In the genomic region with DNA sequence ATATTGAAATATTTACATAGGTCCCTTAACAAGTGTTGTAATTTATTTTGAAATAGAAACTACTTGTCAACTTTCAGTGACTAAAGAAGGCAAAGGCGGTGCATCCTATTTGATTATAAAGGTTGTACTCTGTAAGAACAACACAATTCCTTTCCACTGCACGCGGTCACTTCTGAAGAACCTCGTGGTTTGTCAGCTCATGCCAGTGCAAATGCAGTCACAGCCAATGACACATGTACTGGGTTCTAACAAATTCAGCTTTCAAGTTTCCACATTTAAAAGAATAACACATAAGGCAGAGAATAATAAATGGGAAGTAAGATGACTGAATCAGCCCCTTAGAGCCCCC, we compare ENCODE assay signal across 10 cellular contexts. TPM values are rescaled to one million over a fixed set of nuclear protein-coding genes. Genes with fewer than 3 reads are reported as not detected.
A peak's percentile ranks its signal among the peaks of the same experiment; 100 is the strongest.
DNase-seq lines count a peak whose midpoint lies in the region; ATAC-seq and TF ChIP-seq lines count a peak whose summit lies in the region.
"Had no signal": no experiment of that assay in that cellular context is flagged by ENCODE, and none has a peak within 500 bp of the region (broad histone marks: within the 10 kb centered on the region; RNA-seq: fewer than 3 reads in every experiment).

No MANE protein-coding gene starts in this region.

- DNase-seq in GM23338 (ENCODE audit: low spot score), result no peak
- peak; percentile 70 for DNase-seq in MV-4-11 (lab: John Stamatoyannopoulos, UW)
- DNase-seq in epithelial cell of proximal tubule (ENCODE audit: low read depth), result no peak
- no peak for DNase-seq in sigmoid colon
- DNase-seq in GM13977 (ENCODE audit: low spot score), result no peak
- no peak for DNase-seq in hypothalamus (lab: John Stamatoyannopoulos, UW)
- DNase-seq in COR-L47 (lab: John Stamatoyannopoulos, UW), result no peak
- no peak for DNase-seq in cerebellar cortex (ENCODE audit: low spot score)
- DNase-seq: T-cell had no signal

- H3K27ac ChIP-seq in GM23338 (ENCODE audit: low read depth), result no peak overlapping the region
- H3K27ac ChIP-seq in sigmoid colon, result peak overlapping the region in 3 of 4 donors; percentile 48 to 69 (median 58)

- TF ChIP-seq EP300 in sigmoid colon (IDR thresholded peaks at IDR 0.05), result no peak

- 0 out of 2 replicates have a peak, but pooled peaks cover 6% of the 10 kb centered on the region for H3K79me2 ChIP-seq in GM23338 (replicated peaks; ENCODE audit: insufficient read depth)

- in situ Hi-C loops in GM13977 (cut with MboI; ENCODE audit: low pct_unique_long_range_greater_than_20kb, low sequenced_read_pairs, unreplicated experiment), result no loop called here

- H4K20me1 ChIP-seq in GM23338 (replicated peaks; ENCODE audit: insufficient read depth), result no peaks in the 10 kb centered on the region

- intact Hi-C loops in sigmoid colon (cut with DNase I), result no loop called here

- no peaks in the 10 kb centered on the region for H3F3A ChIP-seq in GM23338 (replicated peaks; ENCODE audit: low read depth)

- no peaks in the 10 kb centered on the region; the same call in 2 of the 3 replicates for H3K9me3 Mint-ChIP-seq in GM23338
- H3K9me3 Mint-ChIP-seq: T-cell had no signal

- WGBS in sigmoid colon, 2 donors, result 69 to 86% methylated on average over 4 of the region's 4 CpGs

- no peak overlapping the region for H2AFZ ChIP-seq in GM23338

- H3K27me3 Mint-ChIP-seq in GM23338 (ENCODE audit: insufficient read depth, low read depth, poor library complexity), result peaks cover 5% of the 10 kb centered on the region
- H3K27me3 Mint-ChIP-seq: T-cell had no signal

- 0 out of 2 replicates have a peak, but pooled peaks cover 2% of the 10 kb centered on the region for H3K9me2 ChIP-seq in GM23338 (ENCODE audit: insufficient read depth)

- no peak for ATAC-seq in GM23338
- ATAC-seq: T-cell had no signal

- H3K4me1 ChIP-seq in GM23338 (ENCODE audit: insufficient read depth), result peaks cover 22% of the 10 kb centered on the region
- peaks cover 0 to 52% (median 36%) of the 10 kb centered on the region in 4 donors for H3K4me1 ChIP-seq in sigmoid colon

- H3K4me3 Mint-ChIP-seq in GM23338, result no peak overlapping the region
- H3K4me3 Mint-ChIP-seq: T-cell had no signal

- peaks cover 52% of the 10 kb centered on the region for H3K36me3 Mint-ChIP-seq in GM23338 (ENCODE audit: low read depth)

- no peak overlapping the region for H3K4me2 ChIP-seq in GM23338

- H3K4me1 Mint-ChIP-seq in GM23338, result peaks cover 35% of the 10 kb centered on the region

- TF ChIP-seq CTCF in GM23338 (conservative IDR thresholded peaks at IDR 0.05; ENCODE audit: low read depth in 2 of 2), result no peak
- TF ChIP-seq CTCF in epithelial cell of proximal tubule (conservative IDR thresholded peaks at IDR 0.05; ENCODE audit: low read depth, low read length), result peak; percentile 2
- TF ChIP-seq CTCF in sigmoid colon (IDR thresholded peaks at IDR 0.05), result no peak
- no peak for TF ChIP-seq CTCF in GM13977 (IDR thresholded peaks at IDR 0.05; ENCODE audit: extremely low read depth, insufficient read depth, missing control alignments)

- no peak overlapping the region for H3K4me3 ChIP-seq in GM23338
- no peak overlapping the region for H3K4me3 ChIP-seq in epithelial cell of proximal tubule (ENCODE audit: low read depth, low read length)
- H3K4me3 ChIP-seq in sigmoid colon, result no peak overlapping the region
- H3K4me3 ChIP-seq: lung had no signal

- TF ChIP-seq POLR2A in sigmoid colon (IDR thresholded peaks at IDR 0.05), result no peak

- H3K36me3 ChIP-seq in GM23338 (ENCODE audit: insufficient read depth), result no peaks in the 10 kb centered on the region
- H3K36me3 ChIP-seq in sigmoid colon, result peaks cover 0 to 30% (median 0%) of the 10 kb centered on the region in 4 donors

- H3K27me3 ChIP-seq in GM23338 (ENCODE audit: insufficient read depth) (no peaks in the 10 kb centered on the region), sigmoid colon (no peaks in the 10 kb centered on the region)

- H3K27ac Mint-ChIP-seq in GM23338, result peak overlapping the region; percentile 39; the same call in 1 of the 2 replicates

- no peaks in the 10 kb centered on the region for H3K9me3 ChIP-seq in sigmoid colon

TF ChIP-seq in GM23338, 12 proteins besides CTCF, POLR2A, EP300 and RAD21 (continues in another document):
- TF ChIP-seq POLR2AphosphoS5 (IDR thresholded peaks at IDR 0.05; ENCODE audit: low read depth) (no peak), NANOG (IDR thresholded peaks at IDR 0.05; ENCODE audit: borderline replicate concordance) (no peak), STAT1 (IDR thresholded peaks at IDR 0.05; ENCODE audit: unreplicated experiment) (no peak), CREB1 (CRISPR knock-in tag; IDR thresholded peaks at IDR 0.05; ENCODE audit: low read depth) (no peak), ZNF114 (CRISPR knock-in tag; IDR thresholded peaks at IDR 0.05) (no peak), JUNB (IDR thresholded peaks at IDR 0.05; ENCODE audit: unreplicated experiment) (no peak), ZNF331 (CRISPR knock-in tag; IDR thresholded peaks at IDR 0.05; ENCODE audit: low read depth) (no peak), EZH2phosphoT487 (IDR thresholded peaks at IDR 0.05; ENCODE audit: unreplicated experiment) (no peak)
- TF ChIP-seq, protein P1, sequence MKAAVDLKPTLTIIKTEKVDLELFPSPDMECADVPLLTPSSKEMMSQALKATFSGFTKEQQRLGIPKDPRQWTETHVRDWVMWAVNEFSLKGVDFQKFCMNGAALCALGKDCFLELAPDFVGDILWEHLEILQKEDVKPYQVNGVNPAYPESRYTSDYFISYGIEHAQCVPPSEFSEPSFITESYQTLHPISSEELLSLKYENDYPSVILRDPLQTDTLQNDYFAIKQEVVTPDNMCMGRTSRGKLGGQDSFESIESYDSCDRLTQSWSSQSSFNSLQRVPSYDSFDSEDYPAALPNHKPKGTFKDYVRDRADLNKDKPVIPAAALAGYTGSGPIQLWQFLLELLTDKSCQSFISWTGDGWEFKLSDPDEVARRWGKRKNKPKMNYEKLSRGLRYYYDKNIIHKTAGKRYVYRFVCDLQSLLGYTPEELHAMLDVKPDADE (IDR thresholded peaks at IDR 0.05), result no peak
- TF ChIP-seq, protein P2, sequence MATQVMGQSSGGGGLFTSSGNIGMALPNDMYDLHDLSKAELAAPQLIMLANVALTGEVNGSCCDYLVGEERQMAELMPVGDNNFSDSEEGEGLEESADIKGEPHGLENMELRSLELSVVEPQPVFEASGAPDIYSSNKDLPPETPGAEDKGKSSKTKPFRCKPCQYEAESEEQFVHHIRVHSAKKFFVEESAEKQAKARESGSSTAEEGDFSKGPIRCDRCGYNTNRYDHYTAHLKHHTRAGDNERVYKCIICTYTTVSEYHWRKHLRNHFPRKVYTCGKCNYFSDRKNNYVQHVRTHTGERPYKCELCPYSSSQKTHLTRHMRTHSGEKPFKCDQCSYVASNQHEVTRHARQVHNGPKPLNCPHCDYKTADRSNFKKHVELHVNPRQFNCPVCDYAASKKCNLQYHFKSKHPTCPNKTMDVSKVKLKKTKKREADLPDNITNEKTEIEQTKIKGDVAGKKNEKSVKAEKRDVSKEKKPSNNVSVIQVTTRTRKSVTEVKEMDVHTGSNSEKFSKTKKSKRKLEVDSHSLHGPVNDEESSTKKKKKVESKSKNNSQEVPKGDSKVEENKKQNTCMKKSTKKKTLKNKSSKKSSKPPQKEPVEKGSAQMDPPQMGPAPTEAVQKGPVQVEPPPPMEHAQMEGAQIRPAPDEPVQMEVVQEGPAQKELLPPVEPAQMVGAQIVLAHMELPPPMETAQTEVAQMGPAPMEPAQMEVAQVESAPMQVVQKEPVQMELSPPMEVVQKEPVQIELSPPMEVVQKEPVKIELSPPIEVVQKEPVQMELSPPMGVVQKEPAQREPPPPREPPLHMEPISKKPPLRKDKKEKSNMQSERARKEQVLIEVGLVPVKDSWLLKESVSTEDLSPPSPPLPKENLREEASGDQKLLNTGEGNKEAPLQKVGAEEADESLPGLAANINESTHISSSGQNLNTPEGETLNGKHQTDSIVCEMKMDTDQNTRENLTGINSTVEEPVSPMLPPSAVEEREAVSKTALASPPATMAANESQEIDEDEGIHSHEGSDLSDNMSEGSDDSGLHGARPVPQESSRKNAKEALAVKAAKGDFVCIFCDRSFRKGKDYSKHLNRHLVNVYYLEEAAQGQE (IDR thresholded peaks at IDR 0.05; ENCODE audit: unreplicated experiment), result no peak

RNA-seq across cellular contexts. Expression of a gene that starts 39.8 kb away (rescaled TPM):
- total RNA-seq in GM23338 (2014; rRNA removed; shearing (Covaris generic)), result 122 and 136 TPM in 2 replicates
- 274 and 283 TPM in 2 replicates for polyA plus RNA-seq in GM23338 (2016; fragmentation: Nextera tagmentation; extraction: Ambion mirVana)
- 91.3 and 140 TPM in 2 replicates for total RNA-seq in epithelial cell of proximal tubule
- total RNA-seq in sigmoid colon, result 100 to 1,000 TPM; 137 to 533 (median 241) TPM
- polyA plus RNA-seq in sigmoid colon, result 100 to 1,000 TPM; 141 to 213 (median 163) TPM
